Comparison of ENCODE assay signal across 29 cellular contexts in genomic region chr5:178564386-178564785, GRCh38. TPM values are rescaled to one million over a fixed set of nuclear protein-coding genes. Genes with fewer than 3 reads are reported as not detected.
DNase-seq lines count a peak whose midpoint lies in the region; ATAC-seq and TF ChIP-seq lines count a peak whose summit lies in the region.
"Had no signal": no experiment of that assay in that cellular context is flagged by ENCODE, and none has a peak within 500 bp of the region (broad histone marks: within the 10 kb centered on the region; RNA-seq: fewer than 3 reads in every experiment).

No MANE protein-coding gene starts in this region.

- H3K36me3 Mint-ChIP-seq in GM23338 (ENCODE audit: low read depth) (no peaks in the 10 kb centered on the region), glutamatergic neuron (ENCODE audit: unreplicated experiment) (no peaks in the 10 kb centered on the region), nephron (ENCODE audit: low read depth) (peaks cover 6% of the 10 kb centered on the region), natural killer cell (no peaks in the 10 kb centered on the region)
- H3K36me3 Mint-ChIP-seq: CD8-positive, alpha-beta T cell had no signal

- H3K9me2 ChIP-seq in GM23338 (ENCODE audit: insufficient read depth) = no peaks in the 10 kb centered on the region

- peak; percentile 61 for ATAC-seq in GM23338
- no peak for ATAC-seq in upper lobe of right lung
- ATAC-seq in natural killer cell = no peak
- ATAC-seq: CD8-positive, alpha-beta T cell; HepG2; K562; Panc1; SK-N-SH treated with all-trans-retinoic acid at 6 μM for 48 hours had no signal

- POLR2A ChIA-PET in HEK293T (lab: Yijun Ruan, JAX) = no interaction called here

- peaks cover 39% of the 10 kb centered on the region for H3K4me1 Mint-ChIP-seq in GM23338
- peaks cover 15% of the 10 kb centered on the region for H3K4me1 Mint-ChIP-seq in glutamatergic neuron (ENCODE audit: low read depth, unreplicated experiment)
- peaks cover 27% of the 10 kb centered on the region for H3K4me1 Mint-ChIP-seq in nephron
- H3K4me1 Mint-ChIP-seq in natural killer cell = peaks cover 0 to 6% of the 10 kb centered on the region in 2 donors

- H3K4me1 ChIP-seq in GM23338 (ENCODE audit: insufficient read depth) (peaks cover 37% of the 10 kb centered on the region), upper lobe of right lung (no peaks in the 10 kb centered on the region)

- intact Hi-C loops in upper lobe of right lung (cut with DNase I) (no loop called here), natural killer cell (cut with micrococcal nuclease) (no loop called here)

- H4K20me1 ChIP-seq in GM23338 (replicated peaks; ENCODE audit: insufficient read depth) = no peaks in the 10 kb centered on the region

- peak overlapping the region; percentile 65 for H3K4me2 ChIP-seq in GM23338

- H3K36me3 ChIP-seq in GM23338 (ENCODE audit: insufficient read depth) (no peaks in the 10 kb centered on the region), upper lobe of right lung (no peaks in the 10 kb centered on the region)

- CTCF ChIA-PET in HEK293T (lab: Yijun Ruan, JAX) = no interaction called here

- H3K4me3 ChIP-seq in GM23338 (no peak overlapping the region), LNCaP clone FGC (ENCODE audit: low read depth, low read length) (no peak overlapping the region), upper lobe of right lung (no peak overlapping the region)
- H3K4me3 ChIP-seq: K562 had no signal

- H3K79me2 ChIP-seq in GM23338 (replicated peaks; ENCODE audit: insufficient read depth) = no peaks in the 10 kb centered on the region

- TF ChIP-seq CTCF in GM23338 (conservative IDR thresholded peaks at IDR 0.05; ENCODE audit: low read depth in 2 of 2) (no peak), LNCaP clone FGC (IDR thresholded peaks at IDR 0.05; ENCODE audit: control insufficient read depth, extremely low read depth, insufficient read depth) (no peak), glutamatergic neuron (IDR thresholded peaks at IDR 0.05; ENCODE audit: partially characterized antibody, unreplicated experiment) (no peak), nephron (IDR thresholded peaks at IDR 0.05; ENCODE audit: unreplicated experiment in 3 of 3) (no peak), upper lobe of right lung (IDR thresholded peaks at IDR 0.05) (no peak), natural killer cell (IDR thresholded peaks at IDR 0.05) (no peak)

- H3K9me3 Mint-ChIP-seq in GM23338 (peaks cover 2% of the 10 kb centered on the region; the same call in 1 of the 3 replicates), glutamatergic neuron (ENCODE audit: unreplicated experiment) (peaks cover 3% of the 10 kb centered on the region), nephron (peaks cover 3% of the 10 kb centered on the region), natural killer cell (no peaks in the 10 kb centered on the region)
- H3K9me3 Mint-ChIP-seq: CD8-positive, alpha-beta T cell had no signal

- H3K27me3 Mint-ChIP-seq in GM23338 (ENCODE audit: insufficient read depth, low read depth, poor library complexity) (peaks cover 6% of the 10 kb centered on the region), glutamatergic neuron (ENCODE audit: unreplicated experiment) (peaks cover 2% of the 10 kb centered on the region), nephron (ENCODE audit: low read depth) (peaks cover 7% of the 10 kb centered on the region), natural killer cell (ENCODE audit: low read depth in 2 of 2) (peaks cover 18 to 55% of the 10 kb centered on the region in 2 donors)

- H3K27ac Mint-ChIP-seq in GM23338 (peak overlapping the region; percentile 28; the same call in 1 of the 2 replicates), glutamatergic neuron (ENCODE audit: unreplicated experiment) (no peak overlapping the region), nephron (peak overlapping the region; percentile 30 to 66 (median 57)), natural killer cell (no peak overlapping the region)
- H3K27ac Mint-ChIP-seq: CD8-positive, alpha-beta T cell; HFFc6 had no signal

- no peaks in the 10 kb centered on the region for H3K9me3 ChIP-seq in upper lobe of right lung

- DNase-seq in GM23338 (ENCODE audit: low spot score) (peak; percentile 44), LNCaP clone FGC (ENCODE audit: low read depth) (peak; percentile 27), glutamatergic neuron (no peak), HEK293T (ENCODE audit: extremely low spot score) (no peak), upper lobe of right lung (no peak), NCI-H187 treated with DMSO at 0.1 percent for 48 hours (lab: John Stamatoyannopoulos, UW) (no peak), natural killer cell (no peak)
- DNase-seq: 8988T; AML-193; C1 segment of cervical spinal cord; CD8-positive, alpha-beta T cell; DMS153; GOT3; HFFc6; MM.1S; NCI-H1092; NCI-H1436 treated with DMSO at 0.1 percent for 48 hours; NCI-H2029; NCI-H226; NCI-H510A treated with DMSO at 0.1 percent for 48 hours; NCI-H748 treated with DMSO at 0.1 percent for 48 hours; NK-92 treated with Interleukin-12 subunit alpha and Interleukin-12 subunit beta, amount 100 ng/mL, for 24 hours had no signal

- H3K27me3 ChIP-seq in GM23338 (ENCODE audit: insufficient read depth) (no peaks in the 10 kb centered on the region), upper lobe of right lung (peaks cover 4% of the 10 kb centered on the region)

- no peak overlapping the region for H2AFZ ChIP-seq in GM23338

- H3K27ac ChIP-seq in GM23338 (ENCODE audit: low read depth) = no peak overlapping the region
- no peak overlapping the region for H3K27ac ChIP-seq in upper lobe of right lung

- H3K4me3 Mint-ChIP-seq in GM23338 (peak overlapping the region; percentile 22), glutamatergic neuron (ENCODE audit: unreplicated experiment) (peak overlapping the region; percentile 5), nephron (peak overlapping the region in 1 of 3 experiments; percentile 32), natural killer cell (no peak overlapping the region)
- H3K4me3 Mint-ChIP-seq: CD8-positive, alpha-beta T cell; HFFc6 had no signal

- H3F3A ChIP-seq in GM23338 (replicated peaks; ENCODE audit: low read depth) = peaks cover 12% of the 10 kb centered on the region; the same call in 1 of the 2 replicates

TF ChIP-seq in GM23338, 12 proteins besides CTCF, POLR2A, EP300 and RAD21 (continues in another document):
- TF ChIP-seq ETS1 (IDR thresholded peaks at IDR 0.05) (no peak), STAT1 (IDR thresholded peaks at IDR 0.05; ENCODE audit: unreplicated experiment) (no peak), EZH2 (IDR thresholded peaks at IDR 0.05; ENCODE audit: low read depth, unreplicated experiment) (no peak), ZNF331 (CRISPR knock-in tag; IDR thresholded peaks at IDR 0.05; ENCODE audit: low read depth) (no peak)

TF ChIP-seq in HEK293T, 16 proteins besides CTCF, POLR2A, EP300 and RAD21:
- TF ChIP-seq TARDBP (IDR thresholded peaks at IDR 0.05) (no peak), SUZ12 (IDR thresholded peaks at IDR 0.05) (no peak), ARNT (IDR thresholded peaks at IDR 0.05) (no peak), FOXK2 (IDR thresholded peaks at IDR 0.05) (no peak), PKNOX1 (IDR thresholded peaks at IDR 0.05) (no peak), CTBP1 (IDR thresholded peaks at IDR 0.05; ENCODE audit: borderline replicate concordance) (no peak), BHLHE40 (IDR thresholded peaks at IDR 0.05; ENCODE audit: borderline replicate concordance) (no peak), NFRKB (IDR thresholded peaks at IDR 0.05) (no peak), FOXA1 (IDR thresholded peaks at IDR 0.05) (no peak), FOXM1 (IDR thresholded peaks at IDR 0.05; ENCODE audit: borderline replicate concordance) (no peak), L3MBTL2 (conservative IDR thresholded peaks at IDR 0.05) (no peak), ELF4 (IDR thresholded peaks at IDR 0.05) (no peak), HDGF (IDR thresholded peaks at IDR 0.05; ENCODE audit: borderline replicate concordance) (no peak), SP1 (IDR thresholded peaks at IDR 0.05) (no peak)

RNA-seq across cellular contexts. Expression of gene COL23A1, which starts 25.8 kb away (rescaled TPM):
- 6.8 and 8.2 TPM in 2 replicates for total RNA-seq in GM23338 (2014; rRNA removed; shearing (Covaris generic))
- 4.8 and 6.6 TPM in 2 replicates for polyA plus RNA-seq in GM23338 (2016; fragmentation: Nextera tagmentation; extraction: Ambion mirVana)
- total RNA-seq in glutamatergic neuron (ENCODE audit: unreplicated experiment) = 2.9 TPM
- 2.0 TPM for total RNA-seq in upper lobe of right lung
- total RNA-seq in natural killer cell = under 1 TPM in 1 of 3 donors, not detected in 2; 0.15 TPM
- total RNA-seq: CD8-positive, alpha-beta T cell; G401; HepG2; HFFc6; LHCN-M2 had no signal
- polyA plus RNA-seq: HepG2, K562 had no signal

Comparison
In these comparisons a context has a peak if more than half of its experiments do, and no peak if none do; other contexts are left out.
1. DNase-seq: peak in GM23338 (single experiment) and LNCaP clone FGC (single experiment); none in glutamatergic neuron (single experiment), HEK293T (single experiment), upper lobe of right lung (single experiment), NCI-H187 treated with DMSO at 0.1 percent for 48 hours (single experiment) and natural killer cell (single experiment).
2. H3K27ac Mint-ChIP-seq: peak in GM23338 (single experiment) and nephron (3 of 3); none in glutamatergic neuron (single experiment) and natural killer cell (0 of 2).